In the genomic region with DNA sequence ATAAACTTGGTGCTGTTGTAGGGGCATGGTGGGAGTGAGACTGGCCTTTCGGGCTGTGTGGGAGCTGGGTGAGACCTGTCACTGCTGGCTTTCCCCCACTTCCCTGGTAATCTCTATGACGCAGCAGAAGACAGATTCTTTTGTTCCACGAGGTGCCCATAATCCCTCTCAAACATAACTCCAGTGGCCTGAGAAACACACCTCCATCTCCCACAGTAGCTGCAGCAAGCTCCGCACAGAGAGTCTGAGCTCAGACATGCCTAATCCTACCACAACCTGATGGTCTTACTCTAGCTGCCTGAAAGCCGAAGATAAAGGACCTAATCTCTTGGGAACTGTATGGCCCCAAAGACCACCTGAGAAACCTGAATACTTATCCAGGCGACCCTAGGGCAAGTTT, we compare ENCODE assay signal across 26 cellular contexts.
"Had no signal": no experiment of that assay in that cellular context is flagged by ENCODE, and none has a peak within 500 bp of the region (broad histone marks: within the 10 kb centered on the region; RNA-seq: fewer than 3 reads in every experiment).

No MANE protein-coding gene starts in this region.

- H3K4me3 ChIP-seq: MG63, SJSA1, SK-N-MC had no signal

- H3K27ac ChIP-seq: SJSA1, SK-N-MC had no signal

- ATAC-seq: HepG2 had no signal

- H3K36me3 ChIP-seq: MG63, SJSA1 had no signal

- DNase-seq: IMR-90, Karpas-422, KG1, MG63, NCI-H1092, NCI-H1105 treated with DMSO at 0.1 percent for 48 hours, NCI-H1417 treated with DMSO at 0.1 percent for 48 hours, NCI-H146, NCI-H1694 treated with DMSO at 0.1 percent for 48 hours, NCI-H1930, NCI-H2081, NCI-H2107, NCI-H2171, NCI-H226, NCI-H446, NCI-H510A, NCI-H524 treated with DMSO at 0.1 percent for 48 hours, NCI-H69, NCI-H774, Right ventricle myocardium superior, RPMI8226, SIG-M5 had no signal

- FAIRE-seq: HepG2, RCC 7860 had no signal

- H3K4me1 ChIP-seq: SJSA1 had no signal

- H3K9me3 ChIP-seq: MG63, SJSA1 had no signal

- H3K27me3 ChIP-seq: MG63, SJSA1 had no signal
